In genomic region chr4:1855334-1856070, GRCh38 we compare ENCODE assay signal across 8 cellular contexts. TPM values are rescaled to one million over a fixed set of nuclear protein-coding genes. Genes with fewer than 3 reads are reported as not detected.
DNase-seq lines count a peak whose midpoint lies in the region; ATAC-seq and TF ChIP-seq lines count a peak whose summit lies in the region.

No MANE protein-coding gene starts in this region.

- H3K4me2 ChIP-seq in PC-3 (ENCODE audit: low read length): peak overlapping the region; percentile 97

- DNase-seq in HFFc6 (no peak), PC-3 (peak; percentile 17), cardiac fibroblast (ENCODE audit: low read depth in 2 of 2) (peak in 1 of 2 donors; percentile 14), lower leg skin (ENCODE audit: low spot score in 2 of 2) (no peak), NCI-H510A treated with DMSO at 0.1 percent for 48 hours (lab: John Stamatoyannopoulos, UW) (no peak), NCI-H1930 (lab: John Stamatoyannopoulos, UW) (no peak)

- no peaks in the 10 kb centered on the region for H3K9me3 ChIP-seq in PC-3 (ENCODE audit: low read length)
- H3K9me3 ChIP-seq in thymus (ENCODE audit: control insufficient read depth): no peaks in the 10 kb centered on the region

- peaks cover 21% of the 10 kb centered on the region; the same call in 1 of the 2 replicates for H4K20me1 ChIP-seq in PC-3 (ENCODE audit: low read length)

- H3K79me2 ChIP-seq in PC-3 (ENCODE audit: low read length): peaks cover 66% of the 10 kb centered on the region

- CTCF ChIA-PET in PC-3 (lab: Charles Lee): no interaction called here

- H3F3A ChIP-seq in PC-3 (ENCODE audit: low read length, unreplicated experiment): no peaks in the 10 kb centered on the region

- H3K27me3 ChIP-seq in PC-3 (ENCODE audit: low read length) (no peaks in the 10 kb centered on the region), thymus (ENCODE audit: control insufficient read depth, insufficient read depth) (no peaks in the 10 kb centered on the region)

- no peaks in the 10 kb centered on the region for H3K9me2 ChIP-seq in PC-3 (replicated peaks; ENCODE audit: low read length)

- H3K4me3 ChIP-seq in PC-3 (ENCODE audit: low read length): peak overlapping the region; percentile 87
- H3K4me3 ChIP-seq in cardiac fibroblast (replicated peaks in 1 of 2; ENCODE audit: low read depth in 2 of 2, low read length in 2 of 2): peak overlapping the region; percentile 85 to 92
- H3K4me3 ChIP-seq in lower leg skin (ENCODE audit: low read depth, poor library complexity, severe bottlenecking): peak overlapping the region; percentile 69
- peak overlapping the region; percentile 87 for H3K4me3 ChIP-seq in thymus (ENCODE audit: low read length)

- POLR2A ChIA-PET in PC-3 (lab: Charles Lee; ENCODE audit: unreplicated experiment): interaction anchor here (0.6 kb wide), 1 partner anchor 38 kb away, joined by 3 read pairs; no protein-coding TSS in a partner anchor

- no peaks in the 10 kb centered on the region; the same call in 1 of the 2 replicates for H3K36me3 ChIP-seq in PC-3 (ENCODE audit: low read depth, low read length)
- H3K36me3 ChIP-seq in thymus (ENCODE audit: control insufficient read depth, insufficient read depth): peaks cover 17% of the 10 kb centered on the region

- peak overlapping the region; percentile 87 for H3K4me3 Mint-ChIP-seq in HFFc6

- peak overlapping the region; percentile 55; the same call in 1 of the 2 replicates for H2AFZ ChIP-seq in PC-3 (ENCODE audit: low read length)

- no peaks in the 10 kb centered on the region for H3K9me3 Mint-ChIP-seq in HFFc6

- peaks cover 41% of the 10 kb centered on the region for H3K4me1 Mint-ChIP-seq in HFFc6 (ENCODE audit: low read depth)

- H3K9ac ChIP-seq in PC-3 (ENCODE audit: low read length): peak overlapping the region; percentile 94

- intact Hi-C loops in PC-3 (cut with micrococcal nuclease) (no loop called here), lower leg skin (cut with DNase I; ENCODE audit: low total_unique reads) (no loop called here)

- H3K4me1 ChIP-seq in PC-3 (ENCODE audit: insufficient read depth, low read length): peaks cover 9% of the 10 kb centered on the region; the same call in 1 of the 2 replicates
- peaks cover 60% of the 10 kb centered on the region for H3K4me1 ChIP-seq in thymus (ENCODE audit: control insufficient read depth, insufficient read depth, low read length)

- ATAC-seq in GM18508 (IDR thresholded peaks at IDR 0.05; ENCODE audit: insufficient read depth, unreplicated experiment) (peak; percentile 13), PC-3 (peak; percentile 18)

- BruUV-seq in PC-3 (replicated peaks; lab: Mats Ljungman, UMichigan): no TSS peak

- peaks cover 13% of the 10 kb centered on the region for H3K36me3 Mint-ChIP-seq in HFFc6 (ENCODE audit: low read depth)

- TF ChIP-seq CTCF in HFFc6 (IDR thresholded peaks at IDR 0.05): no peak
- no peak for TF ChIP-seq CTCF in PC-3 (conservative IDR thresholded peaks at IDR 0.05; ENCODE audit: low read depth, low read length)
- no peak for TF ChIP-seq CTCF in cardiac fibroblast (IDR thresholded peaks at IDR 0.05; ENCODE audit: low read depth, low read length)
- TF ChIP-seq CTCF in lower leg skin (IDR thresholded peaks at IDR 0.05): no peak

- peak overlapping the region; percentile 74 for H3K27ac Mint-ChIP-seq in HFFc6

- peaks cover 3% of the 10 kb centered on the region for H3K27me3 Mint-ChIP-seq in HFFc6 (ENCODE audit: insufficient read depth)

- TF ChIP-seq POLR2A in lower leg skin (IDR thresholded peaks at IDR 0.05): no peak

- H3K27ac ChIP-seq in PC-3 (ENCODE audit: low read length) (no peak overlapping the region), thymus (ENCODE audit: low read depth) (peak overlapping the region; percentile 76)

- 1% methylated on average over 22 to 68 of the region's 92 CpGs for WGBS in lower leg skin, 2 donors
- under 1% methylated on average over 92 of the region's 92 CpGs for WGBS in thymus

RNA-seq across cellular contexts. Expression of gene LETM1, which starts 0.5 kb away (rescaled TPM):
- total RNA-seq in HFFc6 (2021; fragmentation: NEBNext Ultra II Directional; extraction: Animal tissue kit (Norgen Biotek cat#: 25700)): 10 to 100 TPM; 47.4 to 64.0 (median 53.3) TPM
- 86.3 and 129 TPM in 2 replicates for total RNA-seq in PC-3 (2014; rRNA removed)
- total RNA-seq in lower leg skin: 10 to 100 TPM; 27.2 to 49.9 (median 39.0) TPM
- polyA plus RNA-seq in thymus: 16.8 TPM

RNA-seq across cellular contexts. Expression of gene NSD2, which starts 15.7 kb away (rescaled TPM):
- total RNA-seq in HFFc6 (2021; fragmentation: NEBNext Ultra II Directional; extraction: Animal tissue kit (Norgen Biotek cat#: 25700)): 100 to 1,000 TPM in 4 of 6 experiments, 10 to 100 TPM in 2; 65.2 to 121 (median 109) TPM
- total RNA-seq in PC-3 (2014; rRNA removed) (69.0 and 87.1 TPM in 2 replicates), lower leg skin (10 to 100 TPM; 17.3 to 23.6 (median 19.4) TPM)
- polyA plus RNA-seq in thymus: 18.6 TPM
